ENCODE assay signal across 1 cellular context in genomic region chr22:24009227-24010017, GRCh38.
A peak's percentile ranks its signal among the peaks of the same experiment; 100 is the strongest.
TF ChIP-seq lines count a peak whose summit lies in the region.

No MANE protein-coding gene starts in this region.

TF ChIP-seq in HepG2, 621 proteins besides CTCF, POLR2A, EP300 and RAD21 (continued from another document and continues in another):
- TF ChIP-seq, protein P1, sequence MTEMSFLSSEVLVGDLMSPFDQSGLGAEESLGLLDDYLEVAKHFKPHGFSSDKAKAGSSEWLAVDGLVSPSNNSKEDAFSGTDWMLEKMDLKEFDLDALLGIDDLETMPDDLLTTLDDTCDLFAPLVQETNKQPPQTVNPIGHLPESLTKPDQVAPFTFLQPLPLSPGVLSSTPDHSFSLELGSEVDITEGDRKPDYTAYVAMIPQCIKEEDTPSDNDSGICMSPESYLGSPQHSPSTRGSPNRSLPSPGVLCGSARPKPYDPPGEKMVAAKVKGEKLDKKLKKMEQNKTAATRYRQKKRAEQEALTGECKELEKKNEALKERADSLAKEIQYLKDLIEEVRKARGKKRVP (CRISPR knock-in tag; IDR thresholded peaks at IDR 0.05), result no peak
- TF ChIP-seq GABPA (IDR thresholded peaks at IDR 0.05; ENCODE audit: low read depth, low read length) (no peak), GABPA (CRISPR knock-in tag; IDR thresholded peaks at IDR 0.05; ENCODE audit: low read depth) (0 out of 2 replicates have a peak, but pooled peaks have one; percentile 16), KAT7 (CRISPR knock-in tag; IDR thresholded peaks at IDR 0.05; ENCODE audit: borderline replicate concordance) (no peak), MED1 (CRISPR knock-in tag; IDR thresholded peaks at IDR 0.05) (peak; percentile 55; the same call in 1 of the 2 replicates), NCOR1 (IDR thresholded peaks at IDR 0.05; ENCODE audit: borderline replicate concordance, low read length) (peak; percentile 17; the same call in 1 of the 2 replicates), ZNF619 (CRISPR knock-in tag; IDR thresholded peaks at IDR 0.05) (no peak), SMAD9 (CRISPR knock-in tag; IDR thresholded peaks at IDR 0.05) (no peak), MXI1 (IDR thresholded peaks at IDR 0.05; ENCODE audit: borderline replicate concordance, low read depth, low read length) (peak; percentile 4; the same call in 1 of the 3 replicates), HOXA3 (CRISPR knock-in tag; IDR thresholded peaks at IDR 0.05) (peak; percentile 31; the same call in 1 of the 2 replicates), ZNF329 (CRISPR knock-in tag; IDR thresholded peaks at IDR 0.05; ENCODE audit: low read depth) (no peak), NFRKB (IDR thresholded peaks at IDR 0.05) (no peak), NFE2L2 (IDR thresholded peaks at IDR 0.05; ENCODE audit: low read length) (no peak), MXD4 (CRISPR knock-in tag; IDR thresholded peaks at IDR 0.05) (peak; percentile 23; the same call in 1 of the 2 replicates), ZGPAT (CRISPR knock-in tag; IDR thresholded peaks at IDR 0.05) (0 out of 2 replicates have a peak, but pooled peaks have one; percentile 26), ZNF143 (CRISPR knock-in tag; IDR thresholded peaks at IDR 0.05) (no peak), PITX1 (CRISPR knock-in tag; IDR thresholded peaks at IDR 0.05) (0 out of 2 replicates have a peak, but pooled peaks have one; percentile 9), NCOA2 (CRISPR knock-in tag; IDR thresholded peaks at IDR 0.05) (peak; percentile 90), MYC (CRISPR knock-in tag; IDR thresholded peaks at IDR 0.05; ENCODE audit: borderline replicate concordance) (peak; percentile 10; the same call in 1 of the 2 replicates), SIX1 (CRISPR knock-in tag; IDR thresholded peaks at IDR 0.05; ENCODE audit: borderline replicate concordance) (no peak), THAP11 (CRISPR knock-in tag; IDR thresholded peaks at IDR 0.05) (no peak)
- TF ChIP-seq, protein P2, sequence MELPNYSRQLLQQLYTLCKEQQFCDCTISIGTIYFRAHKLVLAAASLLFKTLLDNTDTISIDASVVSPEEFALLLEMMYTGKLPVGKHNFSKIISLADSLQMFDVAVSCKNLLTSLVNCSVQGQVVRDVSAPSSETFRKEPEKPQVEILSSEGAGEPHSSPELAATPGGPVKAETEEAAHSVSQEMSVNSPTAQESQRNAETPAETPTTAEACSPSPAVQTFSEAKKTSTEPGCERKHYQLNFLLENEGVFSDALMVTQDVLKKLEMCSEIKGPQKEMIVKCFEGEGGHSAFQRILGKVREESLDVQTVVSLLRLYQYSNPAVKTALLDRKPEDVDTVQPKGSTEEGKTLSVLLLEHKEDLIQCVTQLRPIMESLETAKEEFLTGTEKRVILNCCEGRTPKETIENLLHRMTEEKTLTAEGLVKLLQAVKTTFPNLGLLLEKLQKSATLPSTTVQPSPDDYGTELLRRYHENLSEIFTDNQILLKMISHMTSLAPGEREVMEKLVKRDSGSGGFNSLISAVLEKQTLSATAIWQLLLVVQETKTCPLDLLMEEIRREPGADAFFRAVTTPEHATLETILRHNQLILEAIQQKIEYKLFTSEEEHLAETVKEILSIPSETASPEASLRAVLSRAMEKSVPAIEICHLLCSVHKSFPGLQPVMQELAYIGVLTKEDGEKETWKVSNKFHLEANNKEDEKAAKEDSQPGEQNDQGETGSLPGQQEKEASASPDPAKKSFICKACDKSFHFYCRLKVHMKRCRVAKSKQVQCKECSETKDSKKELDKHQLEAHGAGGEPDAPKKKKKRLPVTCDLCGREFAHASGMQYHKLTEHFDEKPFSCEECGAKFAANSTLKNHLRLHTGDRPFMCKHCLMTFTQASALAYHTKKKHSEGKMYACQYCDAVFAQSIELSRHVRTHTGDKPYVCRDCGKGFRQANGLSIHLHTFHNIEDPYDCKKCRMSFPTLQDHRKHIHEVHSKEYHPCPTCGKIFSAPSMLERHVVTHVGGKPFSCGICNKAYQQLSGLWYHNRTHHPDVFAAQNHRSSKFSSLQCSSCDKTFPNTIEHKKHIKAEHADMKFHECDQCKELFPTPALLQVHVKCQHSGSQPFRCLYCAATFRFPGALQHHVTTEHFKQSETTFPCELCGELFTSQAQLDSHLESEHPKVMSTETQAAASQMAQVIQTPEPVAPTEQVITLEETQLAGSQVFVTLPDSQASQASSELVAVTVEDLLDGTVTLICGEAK (IDR thresholded peaks at IDR 0.05), result no peak
- TF ChIP-seq, protein P2 (CRISPR knock-in tag; IDR thresholded peaks at IDR 0.05), result 0 out of 2 replicates have a peak, but pooled peaks have one; percentile 29
- TF ChIP-seq, protein P3, sequence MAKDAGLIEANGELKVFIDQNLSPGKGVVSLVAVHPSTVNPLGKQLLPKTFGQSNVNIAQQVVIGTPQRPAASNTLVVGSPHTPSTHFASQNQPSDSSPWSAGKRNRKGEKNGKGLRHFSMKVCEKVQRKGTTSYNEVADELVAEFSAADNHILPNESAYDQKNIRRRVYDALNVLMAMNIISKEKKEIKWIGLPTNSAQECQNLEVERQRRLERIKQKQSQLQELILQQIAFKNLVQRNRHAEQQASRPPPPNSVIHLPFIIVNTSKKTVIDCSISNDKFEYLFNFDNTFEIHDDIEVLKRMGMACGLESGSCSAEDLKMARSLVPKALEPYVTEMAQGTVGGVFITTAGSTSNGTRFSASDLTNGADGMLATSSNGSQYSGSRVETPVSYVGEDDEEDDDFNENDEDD (CRISPR knock-in tag; IDR thresholded peaks at IDR 0.05; ENCODE audit: borderline replicate concordance), result 0 out of 2 replicates have a peak, but pooled peaks have one; percentile 42
- TF ChIP-seq, protein P4, sequence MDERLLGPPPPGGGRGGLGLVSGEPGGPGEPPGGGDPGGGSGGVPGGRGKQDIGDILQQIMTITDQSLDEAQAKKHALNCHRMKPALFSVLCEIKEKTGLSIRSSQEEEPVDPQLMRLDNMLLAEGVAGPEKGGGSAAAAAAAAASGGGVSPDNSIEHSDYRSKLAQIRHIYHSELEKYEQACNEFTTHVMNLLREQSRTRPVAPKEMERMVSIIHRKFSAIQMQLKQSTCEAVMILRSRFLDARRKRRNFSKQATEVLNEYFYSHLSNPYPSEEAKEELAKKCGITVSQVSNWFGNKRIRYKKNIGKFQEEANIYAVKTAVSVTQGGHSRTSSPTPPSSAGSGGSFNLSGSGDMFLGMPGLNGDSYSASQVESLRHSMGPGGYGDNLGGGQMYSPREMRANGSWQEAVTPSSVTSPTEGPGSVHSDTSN (CRISPR knock-in tag; IDR thresholded peaks at IDR 0.05), result no peak
- TF ChIP-seq, protein P5, sequence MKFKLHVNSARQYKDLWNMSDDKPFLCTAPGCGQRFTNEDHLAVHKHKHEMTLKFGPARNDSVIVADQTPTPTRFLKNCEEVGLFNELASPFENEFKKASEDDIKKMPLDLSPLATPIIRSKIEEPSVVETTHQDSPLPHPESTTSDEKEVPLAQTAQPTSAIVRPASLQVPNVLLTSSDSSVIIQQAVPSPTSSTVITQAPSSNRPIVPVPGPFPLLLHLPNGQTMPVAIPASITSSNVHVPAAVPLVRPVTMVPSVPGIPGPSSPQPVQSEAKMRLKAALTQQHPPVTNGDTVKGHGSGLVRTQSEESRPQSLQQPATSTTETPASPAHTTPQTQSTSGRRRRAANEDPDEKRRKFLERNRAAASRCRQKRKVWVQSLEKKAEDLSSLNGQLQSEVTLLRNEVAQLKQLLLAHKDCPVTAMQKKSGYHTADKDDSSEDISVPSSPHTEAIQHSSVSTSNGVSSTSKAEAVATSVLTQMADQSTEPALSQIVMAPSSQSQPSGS (CRISPR knock-in tag; IDR thresholded peaks at IDR 0.05), result peak; percentile 45; the same call in 1 of the 2 replicates
- TF ChIP-seq, protein P6, sequence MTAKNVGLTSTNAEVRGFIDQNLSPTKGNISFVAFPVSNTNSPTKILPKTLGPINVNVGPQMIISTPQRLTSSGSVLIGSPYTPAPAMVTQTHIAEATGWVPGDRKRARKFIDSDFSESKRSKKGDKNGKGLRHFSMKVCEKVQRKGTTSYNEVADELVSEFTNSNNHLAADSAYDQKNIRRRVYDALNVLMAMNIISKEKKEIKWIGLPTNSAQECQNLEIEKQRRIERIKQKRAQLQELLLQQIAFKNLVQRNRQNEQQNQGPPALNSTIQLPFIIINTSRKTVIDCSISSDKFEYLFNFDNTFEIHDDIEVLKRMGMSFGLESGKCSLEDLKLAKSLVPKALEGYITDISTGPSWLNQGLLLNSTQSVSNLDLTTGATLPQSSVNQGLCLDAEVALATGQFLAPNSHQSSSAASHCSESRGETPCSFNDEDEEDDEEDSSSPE (CRISPR knock-in tag; IDR thresholded peaks at IDR 0.05), result 0 out of 2 replicates have a peak, but pooled peaks have one; percentile 26
- TF ChIP-seq, protein P7, sequence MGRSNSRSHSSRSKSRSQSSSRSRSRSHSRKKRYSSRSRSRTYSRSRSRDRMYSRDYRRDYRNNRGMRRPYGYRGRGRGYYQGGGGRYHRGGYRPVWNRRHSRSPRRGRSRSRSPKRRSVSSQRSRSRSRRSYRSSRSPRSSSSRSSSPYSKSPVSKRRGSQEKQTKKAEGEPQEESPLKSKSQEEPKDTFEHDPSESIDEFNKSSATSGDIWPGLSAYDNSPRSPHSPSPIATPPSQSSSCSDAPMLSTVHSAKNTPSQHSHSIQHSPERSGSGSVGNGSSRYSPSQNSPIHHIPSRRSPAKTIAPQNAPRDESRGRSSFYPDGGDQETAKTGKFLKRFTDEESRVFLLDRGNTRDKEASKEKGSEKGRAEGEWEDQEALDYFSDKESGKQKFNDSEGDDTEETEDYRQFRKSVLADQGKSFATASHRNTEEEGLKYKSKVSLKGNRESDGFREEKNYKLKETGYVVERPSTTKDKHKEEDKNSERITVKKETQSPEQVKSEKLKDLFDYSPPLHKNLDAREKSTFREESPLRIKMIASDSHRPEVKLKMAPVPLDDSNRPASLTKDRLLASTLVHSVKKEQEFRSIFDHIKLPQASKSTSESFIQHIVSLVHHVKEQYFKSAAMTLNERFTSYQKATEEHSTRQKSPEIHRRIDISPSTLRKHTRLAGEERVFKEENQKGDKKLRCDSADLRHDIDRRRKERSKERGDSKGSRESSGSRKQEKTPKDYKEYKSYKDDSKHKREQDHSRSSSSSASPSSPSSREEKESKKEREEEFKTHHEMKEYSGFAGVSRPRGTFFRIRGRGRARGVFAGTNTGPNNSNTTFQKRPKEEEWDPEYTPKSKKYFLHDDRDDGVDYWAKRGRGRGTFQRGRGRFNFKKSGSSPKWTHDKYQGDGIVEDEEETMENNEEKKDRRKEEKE (IDR thresholded peaks at IDR 0.05), result no peak
- TF ChIP-seq, protein P8, sequence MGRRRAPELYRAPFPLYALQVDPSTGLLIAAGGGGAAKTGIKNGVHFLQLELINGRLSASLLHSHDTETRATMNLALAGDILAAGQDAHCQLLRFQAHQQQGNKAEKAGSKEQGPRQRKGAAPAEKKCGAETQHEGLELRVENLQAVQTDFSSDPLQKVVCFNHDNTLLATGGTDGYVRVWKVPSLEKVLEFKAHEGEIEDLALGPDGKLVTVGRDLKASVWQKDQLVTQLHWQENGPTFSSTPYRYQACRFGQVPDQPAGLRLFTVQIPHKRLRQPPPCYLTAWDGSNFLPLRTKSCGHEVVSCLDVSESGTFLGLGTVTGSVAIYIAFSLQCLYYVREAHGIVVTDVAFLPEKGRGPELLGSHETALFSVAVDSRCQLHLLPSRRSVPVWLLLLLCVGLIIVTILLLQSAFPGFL (CRISPR knock-in tag; IDR thresholded peaks at IDR 0.05), result no peak
